ENCODE assay signal across 8 cellular contexts in the genomic region with DNA sequence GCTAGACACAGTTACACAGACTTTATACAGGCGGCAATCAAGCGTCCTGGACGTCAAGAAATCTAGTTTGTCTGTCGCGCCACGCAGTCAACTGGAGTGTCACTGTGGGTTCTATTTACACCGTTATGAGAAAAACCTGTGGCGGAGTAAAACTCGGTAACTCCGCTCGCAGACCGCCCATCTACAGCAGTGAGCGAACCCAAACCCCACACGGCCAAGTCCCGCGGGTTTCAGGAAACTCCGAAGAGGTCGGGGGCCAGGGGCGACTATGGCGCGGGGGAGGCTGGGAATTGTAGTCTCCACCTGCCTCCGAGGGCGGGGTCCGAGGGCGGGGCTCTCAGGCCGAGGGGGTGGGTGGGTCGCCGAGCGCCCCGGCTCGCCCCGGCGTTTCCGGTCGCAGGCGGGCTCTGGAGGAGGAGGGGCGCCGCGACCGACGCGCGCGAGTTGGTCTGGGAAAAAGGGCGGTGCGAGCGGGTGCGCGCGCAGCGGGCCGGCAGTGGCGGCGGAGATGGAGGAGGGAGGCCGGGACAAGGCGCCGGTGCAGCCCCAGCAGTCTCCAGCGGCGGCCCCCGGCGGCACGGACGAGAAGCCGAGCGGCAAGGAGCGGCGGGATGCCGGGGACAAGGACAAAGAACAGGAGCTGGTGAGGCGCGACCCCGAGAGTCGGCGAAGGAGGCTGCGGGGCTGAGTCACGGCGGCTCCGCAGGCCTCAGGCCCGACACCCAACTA. TPM values are rescaled to one million over a fixed set of nuclear protein-coding genes. Genes with fewer than 3 reads are reported as not detected.
DNase-seq lines count a peak whose midpoint lies in the region; ATAC-seq and TF ChIP-seq lines count a peak whose summit lies in the region.

A gene (plus strand): TSS at position 483 of the 729 bp plus-strand sequence. CDS start 26 bp downstream, at position 509.

- no peaks in the 10 kb centered on the region for H3K9me2 ChIP-seq in Loucy (replicated peaks; ENCODE audit: low read depth, low read length)

- H3F3A ChIP-seq in Loucy (ENCODE audit: low read depth): no peaks in the 10 kb centered on the region

- H3K4me3 ChIP-seq in H7 (ENCODE audit: insufficient read depth, low read depth, low read length): peak within 1 kb of the TSS; percentile 92
- peak within 1 kb of the TSS; percentile 95 for H3K4me3 ChIP-seq in Loucy (ENCODE audit: low read length, poor library complexity, severe bottlenecking)
- H3K4me3 ChIP-seq in RWPE2 (ENCODE audit: severe bottlenecking): peak within 1 kb of the TSS; percentile 69
- H3K4me3 ChIP-seq in fibroblast of mammary gland (ENCODE audit: control insufficient read depth, low read depth, low read length): peak within 1 kb of the TSS; percentile 98

- peaks cover 23% of the 10 kb centered on the region for H3K4me1 ChIP-seq in Loucy (ENCODE audit: insufficient read depth, low read length, poor library complexity, severe bottlenecking)
- peaks cover 6% of the 10 kb centered on the region for H3K4me1 ChIP-seq in RWPE2 (ENCODE audit: insufficient read depth, poor library complexity, severe bottlenecking)

- POLR2A ChIA-PET in naive thymus-derived CD8-positive, alpha-beta T cell (lab: Charles Lee): interaction anchor here (0.6 to 1.4 kb wide), 9 partner anchors 11 to 126 kb away, joined by 3 to 6 read pairs (median 3); a partner anchor contains a TSS

- peak within 1 kb of the TSS; percentile 92 for H3K4me3 Mint-ChIP-seq in activated T-helper 2 cell treated with anti-CD3 and anti-CD28 coated beads, Interferon-gamma antibody, Interleukin-2, Interleukin-4, amounts not matched to agents 10 μg/mL and 5 μg/mL and 100 μg/mL, durations not matched to agents 14 hours and 24 hours and 36 hours (ENCODE audit: low read depth)
- H3K4me3 Mint-ChIP-seq in naive thymus-derived CD8-positive, alpha-beta T cell: peak within 1 kb of the TSS; percentile 87 to 95 (median 92)
- peak within 1 kb of the TSS; percentile 90 to 97 for H3K4me3 Mint-ChIP-seq in stimulated activated naive B cell treated with anti-CD40 and anti-IgM and Interleukin-4, amounts not matched to agents 10 μg/mL and 1 μg/mL and 100 μg/mL, for 72 hours

- H3K4me1 Mint-ChIP-seq in activated T-helper 2 cell treated with anti-CD3 and anti-CD28 coated beads, Interferon-gamma antibody, Interleukin-2, Interleukin-4, amounts not matched to agents 10 μg/mL and 5 μg/mL and 100 μg/mL, durations not matched to agents 14 hours and 24 hours and 36 hours (ENCODE audit: low read depth): peaks cover 17% of the 10 kb centered on the region
- peaks cover 12 to 32% (median 21%) of the 10 kb centered on the region in 4 donors for H3K4me1 Mint-ChIP-seq in naive thymus-derived CD8-positive, alpha-beta T cell
- H3K4me1 Mint-ChIP-seq in stimulated activated naive B cell treated with anti-CD40 and anti-IgM and Interleukin-4, amounts not matched to agents 10 μg/mL and 1 μg/mL and 100 μg/mL, for 72 hours: peaks cover 13 to 24% of the 10 kb centered on the region in 2 donors

- peak within 1 kb of the TSS; percentile 99 for H2AFZ ChIP-seq in Loucy (ENCODE audit: low read length)

- H3K9me3 Mint-ChIP-seq in activated T-helper 2 cell treated with anti-CD3 and anti-CD28 coated beads, Interferon-gamma antibody, Interleukin-2, Interleukin-4, amounts not matched to agents 10 μg/mL and 5 μg/mL and 100 μg/mL, durations not matched to agents 14 hours and 24 hours and 36 hours: no peaks in the 10 kb centered on the region
- no peaks in the 10 kb centered on the region for H3K9me3 Mint-ChIP-seq in naive thymus-derived CD8-positive, alpha-beta T cell
- H3K9me3 Mint-ChIP-seq in stimulated activated naive B cell treated with anti-CD40 and anti-IgM and Interleukin-4, amounts not matched to agents 10 μg/mL and 1 μg/mL and 100 μg/mL, for 72 hours: no peaks in the 10 kb centered on the region

- peak; percentile 92 for ATAC-seq in RWPE2 (ENCODE audit: low read depth)
- ATAC-seq in naive thymus-derived CD8-positive, alpha-beta T cell: peak; percentile 93 to 95
- ATAC-seq in stimulated activated naive B cell treated with anti-CD40 and anti-IgM and Interleukin-4, amounts not matched to agents 10 μg/mL and 1 μg/mL and 100 μg/mL, for 72 hours (replicated peaks): peak; percentile 97 to 98

- H3K27me3 ChIP-seq in H7 (ENCODE audit: control insufficient read depth, insufficient read depth, low read length) (no peaks in the 10 kb centered on the region; the same call in 1 of the 2 replicates), Loucy (ENCODE audit: insufficient read depth, low read length, poor library complexity, severe bottlenecking) (no peaks in the 10 kb centered on the region), RWPE2 (ENCODE audit: insufficient read depth, poor library complexity, severe bottlenecking) (no peaks in the 10 kb centered on the region)

- H4K20me1 ChIP-seq in Loucy (ENCODE audit: insufficient read depth, low read length, poor library complexity, severe bottlenecking): peaks cover 18% of the 10 kb centered on the region

- TF ChIP-seq CTCF in Loucy (conservative IDR thresholded peaks at IDR 0.05; ENCODE audit: low read length) (no peak), RWPE2 (IDR thresholded peaks at IDR 0.05; ENCODE audit: poor library complexity, severe bottlenecking) (no peak), fibroblast of mammary gland (conservative IDR thresholded peaks at IDR 0.05; ENCODE audit: control insufficient read depth, insufficient read depth, low read depth, low read length) (no peak)

- peak within 1 kb of the TSS; percentile 100 for H3K4me2 ChIP-seq in Loucy (ENCODE audit: low read depth, low read length, poor library complexity, severe bottlenecking)

- peak within 1 kb of the TSS; percentile 58 for H3K27ac Mint-ChIP-seq in activated T-helper 2 cell treated with anti-CD3 and anti-CD28 coated beads, Interferon-gamma antibody, Interleukin-2, Interleukin-4, amounts not matched to agents 10 μg/mL and 5 μg/mL and 100 μg/mL, durations not matched to agents 14 hours and 24 hours and 36 hours
- peak within 1 kb of the TSS; percentile 76 to 97 (median 93) for H3K27ac Mint-ChIP-seq in naive thymus-derived CD8-positive, alpha-beta T cell
- peak within 1 kb of the TSS; percentile 88 for H3K27ac Mint-ChIP-seq in stimulated activated naive B cell treated with anti-CD40 and anti-IgM and Interleukin-4, amounts not matched to agents 10 μg/mL and 1 μg/mL and 100 μg/mL, for 72 hours

- H3K27me3 Mint-ChIP-seq in activated T-helper 2 cell treated with anti-CD3 and anti-CD28 coated beads, Interferon-gamma antibody, Interleukin-2, Interleukin-4, amounts not matched to agents 10 μg/mL and 5 μg/mL and 100 μg/mL, durations not matched to agents 14 hours and 24 hours and 36 hours (ENCODE audit: low read depth): peaks cover 2% of the 10 kb centered on the region
- no peaks in the 10 kb centered on the region for H3K27me3 Mint-ChIP-seq in naive thymus-derived CD8-positive, alpha-beta T cell
- no peaks in the 10 kb centered on the region for H3K27me3 Mint-ChIP-seq in stimulated activated naive B cell treated with anti-CD40 and anti-IgM and Interleukin-4, amounts not matched to agents 10 μg/mL and 1 μg/mL and 100 μg/mL, for 72 hours

- DNase-seq in ELF-1 (ENCODE audit: low read depth, low spot score) (peak; percentile 95), H7 (peak; percentile 100), RWPE2 (ENCODE audit: low spot score) (peak; percentile 97), fibroblast of mammary gland (ENCODE audit: low read depth) (peak; percentile 93)
- peak; percentile 94 for DNase-seq in activated T-helper 2 cell treated with anti-CD3 and anti-CD28 coated beads, Interferon-gamma antibody, Interleukin-2, Interleukin-4, amounts not matched to agents 10 μg/mL and 5 μg/mL and 100 μg/mL, durations not matched to agents 14 hours and 24 hours and 36 hours (ENCODE audit: low spot score)
- DNase-seq in naive thymus-derived CD8-positive, alpha-beta T cell: peak; percentile 92 to 99 (median 97)
- peak; percentile 94 for DNase-seq in stimulated activated naive B cell treated with anti-CD40 and anti-IgM and Interleukin-4, amounts not matched to agents 10 μg/mL and 1 μg/mL and 100 μg/mL, for 72 hours

- peaks cover 33% of the 10 kb centered on the region for H3K36me3 ChIP-seq in H7 (replicated peaks; ENCODE audit: control insufficient read depth, insufficient read depth, low read length)
- H3K36me3 ChIP-seq in Loucy (ENCODE audit: insufficient read depth, low read length): peaks cover 28% of the 10 kb centered on the region; the same call in 1 of the 2 replicates
- peaks cover 39% of the 10 kb centered on the region for H3K36me3 ChIP-seq in RWPE2 (ENCODE audit: low read depth)

- H3K27ac ChIP-seq in RWPE2 (ENCODE audit: poor library complexity, severe bottlenecking): peak within 1 kb of the TSS; percentile 95

- H3K9me3 ChIP-seq in Loucy (ENCODE audit: insufficient read depth, low read depth, low read length) (no peaks in the 10 kb centered on the region), RWPE2 (ENCODE audit: severe bottlenecking) (no peaks in the 10 kb centered on the region)

- peaks cover 40% of the 10 kb centered on the region for H3K36me3 Mint-ChIP-seq in activated T-helper 2 cell treated with anti-CD3 and anti-CD28 coated beads, Interferon-gamma antibody, Interleukin-2, Interleukin-4, amounts not matched to agents 10 μg/mL and 5 μg/mL and 100 μg/mL, durations not matched to agents 14 hours and 24 hours and 36 hours (ENCODE audit: low read depth)
- peaks cover 0 to 37% (median 13%) of the 10 kb centered on the region in 3 donors for H3K36me3 Mint-ChIP-seq in naive thymus-derived CD8-positive, alpha-beta T cell
- peaks cover 14 to 24% of the 10 kb centered on the region in 2 donors for H3K36me3 Mint-ChIP-seq in stimulated activated naive B cell treated with anti-CD40 and anti-IgM and Interleukin-4, amounts not matched to agents 10 μg/mL and 1 μg/mL and 100 μg/mL, for 72 hours

- intact Hi-C loops in activated T-helper 2 cell treated with anti-CD3 and anti-CD28 coated beads, Interferon-gamma antibody, Interleukin-2, Interleukin-4, amounts not matched to agents 10 μg/mL and 5 μg/mL and 100 μg/mL, durations not matched to agents 14 hours and 24 hours and 36 hours (cut with micrococcal nuclease): loop anchor here (1.0 to 2.0 kb wide), 6 partner anchors 15 to 144 kb away; a partner anchor contains a TSS

- H3K79me2 ChIP-seq in Loucy (ENCODE audit: insufficient read depth, low read length): peaks cover 41% of the 10 kb centered on the region

- peak within 1 kb of the TSS; percentile 90 for H3K9ac ChIP-seq in Loucy (ENCODE audit: low read depth, low read length, poor library complexity, severe bottlenecking)

RNA-seq across cellular contexts. Expression of the gene that starts here (rescaled TPM):
- 378 and 392 TPM in 2 replicates for total RNA-seq in H7 (2014; rRNA removed; shearing (Covaris generic))
- total RNA-seq in activated T-helper 2 cell treated with anti-CD3 and anti-CD28 coated beads, Interferon-gamma antibody, Interleukin-2, Interleukin-4, amounts not matched to agents 10 μg/mL and 5 μg/mL and 100 μg/mL, durations not matched to agents 14 hours and 24 hours and 36 hours: 268 and 275 TPM in 2 replicates
- 100 to 1,000 TPM; 135 to 150 TPM for total RNA-seq in naive thymus-derived CD8-positive, alpha-beta T cell
- polyA plus RNA-seq in naive thymus-derived CD8-positive, alpha-beta T cell: 100 to 1,000 TPM; 167 to 183 (median 178) TPM

Comparison
In these comparisons a context has a peak if more than half of its experiments do, and no peak if none do; other contexts are left out.
1. Peak in every context shown above with its lines: DNase-seq, ATAC-seq, H3K4me3 ChIP-seq and H3K27ac ChIP-seq.